12 cellular contexts compared by ENCODE assay signal in genomic region chr15:39154136-39154770, GRCh38.
DNase-seq lines count a peak whose midpoint lies in the region; ATAC-seq, FAIRE-seq and TF ChIP-seq lines count a peak whose summit lies in the region.
"Had no signal": no experiment of that assay in that cellular context is flagged by ENCODE, and none has a peak within 500 bp of the region (broad histone marks: within the 10 kb centered on the region; RNA-seq: fewer than 3 reads in every experiment).

No MANE protein-coding gene starts in this region.

- ATAC-seq in HG03097 (IDR thresholded peaks at IDR 0.05; ENCODE audit: low FRiP score, unreplicated experiment), result no peak

- H3K27me3 ChIP-seq in astrocyte (ENCODE audit: insufficient read depth, low read length) (no peaks in the 10 kb centered on the region), hepatocyte (no peaks in the 10 kb centered on the region), small intestine (ENCODE audit: control insufficient read depth in 2 of 2, insufficient read depth in 2 of 2, low read length in 2 of 2) (no peaks in the 10 kb centered on the region)

- no peak overlapping the region for H3K4me3 ChIP-seq in GM12875 (ENCODE audit: low read depth, low read length)
- H3K4me3 ChIP-seq in astrocyte (ENCODE audit: insufficient read depth, low read depth, low read length), result no peak overlapping the region
- H3K4me3 ChIP-seq in hepatocyte, result no peak overlapping the region
- no peak overlapping the region for H3K4me3 ChIP-seq in small intestine (ENCODE audit: low read depth in 1 of 2, low read length in 2 of 2)

- no peaks in the 10 kb centered on the region for H3K79me2 ChIP-seq in astrocyte (ENCODE audit: insufficient read depth, low read length)
- H3K79me2 ChIP-seq in hepatocyte, result no peaks in the 10 kb centered on the region

- DNase-seq in astrocyte (ENCODE audit: low read depth), result no peak
- peak; percentile 45 for DNase-seq in hepatocyte (ENCODE audit: low spot score)
- DNase-seq in small intestine, result peak; percentile 82
- no peak for DNase-seq in head of caudate nucleus
- DNase-seq in OCI-M1 (lab: John Stamatoyannopoulos, UW), result no peak
- DNase-seq in inferior parietal cortex (ENCODE audit: extremely low spot score), result no peak
- DNase-seq: activated CD4-positive, alpha-beta memory T cell treated with anti-CD3 and anti-CD28 coated beads, Interleukin-2, amount 10 ng/mL, durations not matched to agents 7 days and 5 days; Karpas-422; NCI-H748 treated with DMSO at 0.1 percent for 48 hours had no signal

- H3K36me3 ChIP-seq in astrocyte (ENCODE audit: insufficient read depth, low read length), result no peaks in the 10 kb centered on the region
- no peaks in the 10 kb centered on the region for H3K36me3 ChIP-seq in hepatocyte (replicated peaks; ENCODE audit: insufficient read depth, low read depth)
- H3K36me3 ChIP-seq in small intestine (ENCODE audit: control insufficient read depth in 2 of 2, insufficient read depth in 2 of 2, low read length in 2 of 2), result no peaks in the 10 kb centered on the region

- H3K4me1 Mint-ChIP-seq in astrocyte (ENCODE audit: low read depth, unreplicated experiment), result peaks cover 29% of the 10 kb centered on the region
- H3K4me1 Mint-ChIP-seq: activated CD4-positive, alpha-beta memory T cell treated with anti-CD3 and anti-CD28 coated beads, Interleukin-2, amount 10 ng/mL, durations not matched to agents 7 days and 5 days had no signal

- H3K4me1 ChIP-seq in astrocyte (ENCODE audit: insufficient read depth, low read length) (no peaks in the 10 kb centered on the region), hepatocyte (ENCODE audit: insufficient read depth) (peaks cover 4% of the 10 kb centered on the region), small intestine (ENCODE audit: control insufficient read depth in 2 of 2, insufficient read depth in 1 of 2, low read depth in 1 of 2, low read length in 1 of 2) (peaks cover 0 to 3% of the 10 kb centered on the region in 2 donors)

- intact Hi-C loops in head of caudate nucleus (cut with DNase I), result no loop called here

- H3K4me3 Mint-ChIP-seq in astrocyte (ENCODE audit: unreplicated experiment), result no peak overlapping the region
- H3K4me3 Mint-ChIP-seq: activated CD4-positive, alpha-beta memory T cell treated with anti-CD3 and anti-CD28 coated beads, Interleukin-2, amount 10 ng/mL, durations not matched to agents 7 days and 5 days had no signal

- no peaks in the 10 kb centered on the region for H3K36me3 Mint-ChIP-seq in astrocyte (ENCODE audit: low read depth, unreplicated experiment)

- no peaks in the 10 kb centered on the region for H3K9me2 ChIP-seq in hepatocyte (replicated peaks; ENCODE audit: insufficient read depth)

- H4K20me1 ChIP-seq in astrocyte (ENCODE audit: insufficient read depth, low read length), result no peaks in the 10 kb centered on the region
- no peaks in the 10 kb centered on the region for H4K20me1 ChIP-seq in hepatocyte (ENCODE audit: insufficient read depth, poor library complexity, severe bottlenecking)

- H3K27ac Mint-ChIP-seq in astrocyte (ENCODE audit: unreplicated experiment), result no peak overlapping the region
- H3K27ac Mint-ChIP-seq: activated CD4-positive, alpha-beta memory T cell treated with anti-CD3 and anti-CD28 coated beads, Interleukin-2, amount 10 ng/mL, durations not matched to agents 7 days and 5 days had no signal

- H3K4me2 ChIP-seq in astrocyte (ENCODE audit: low read length) (no peak overlapping the region), hepatocyte (peak overlapping the region; percentile 24)

- H3K9ac ChIP-seq in astrocyte (ENCODE audit: low read length), result no peak overlapping the region

- H3K9me3 ChIP-seq in astrocyte (ENCODE audit: insufficient read depth, low read depth, low read length) (no peaks in the 10 kb centered on the region), hepatocyte (ENCODE audit: low read depth) (no peaks in the 10 kb centered on the region), small intestine (ENCODE audit: control insufficient read depth, low read depth) (no peaks in the 10 kb centered on the region)

- H3K27ac ChIP-seq in astrocyte (ENCODE audit: low read depth, low read length), result no peak overlapping the region
- H3K27ac ChIP-seq in hepatocyte, result peak overlapping the region; percentile 77
- H3K27ac ChIP-seq in small intestine (ENCODE audit: low read depth in 1 of 2, low read length in 1 of 2), result peak overlapping the region; percentile 22 to 72

- TF ChIP-seq CTCF in GM12875 (IDR thresholded peaks at IDR 0.05; ENCODE audit: borderline replicate concordance, insufficient read depth, low read depth, low read length) (peak; percentile 29; the same call in 1 of the 2 replicates), astrocyte (IDR thresholded peaks at IDR 0.05; ENCODE audit: insufficient read depth, low read depth, low read length) (no peak), hepatocyte (IDR thresholded peaks at IDR 0.05; ENCODE audit: poor library complexity) (peak; percentile 7)

- H2AFZ ChIP-seq in astrocyte (ENCODE audit: low read depth, low read length) (no peak overlapping the region), hepatocyte (no peak overlapping the region)

- H3K27me3 Mint-ChIP-seq in astrocyte (ENCODE audit: low read depth, unreplicated experiment), result no peaks in the 10 kb centered on the region

- FAIRE-seq in astrocyte (lab: Jason Lieb, UNC) (peak; percentile 64), small intestine (lab: Jason Lieb, UNC) (no peak)
- FAIRE-seq: endometrium had no signal

- no peaks in the 10 kb centered on the region for H3K9me3 Mint-ChIP-seq in astrocyte (ENCODE audit: unreplicated experiment)
- H3K9me3 Mint-ChIP-seq: activated CD4-positive, alpha-beta memory T cell treated with anti-CD3 and anti-CD28 coated beads, Interleukin-2, amount 10 ng/mL, durations not matched to agents 7 days and 5 days had no signal

Comparison
In these comparisons a context has a peak if more than half of its experiments do, and no peak if none do; other contexts are left out.
1. DNase-seq: peak in hepatocyte (single experiment) and small intestine (single experiment); none in astrocyte (single experiment), head of caudate nucleus (0 of 42), OCI-M1 (single experiment) and inferior parietal cortex (single experiment).